In the genomic region with DNA sequence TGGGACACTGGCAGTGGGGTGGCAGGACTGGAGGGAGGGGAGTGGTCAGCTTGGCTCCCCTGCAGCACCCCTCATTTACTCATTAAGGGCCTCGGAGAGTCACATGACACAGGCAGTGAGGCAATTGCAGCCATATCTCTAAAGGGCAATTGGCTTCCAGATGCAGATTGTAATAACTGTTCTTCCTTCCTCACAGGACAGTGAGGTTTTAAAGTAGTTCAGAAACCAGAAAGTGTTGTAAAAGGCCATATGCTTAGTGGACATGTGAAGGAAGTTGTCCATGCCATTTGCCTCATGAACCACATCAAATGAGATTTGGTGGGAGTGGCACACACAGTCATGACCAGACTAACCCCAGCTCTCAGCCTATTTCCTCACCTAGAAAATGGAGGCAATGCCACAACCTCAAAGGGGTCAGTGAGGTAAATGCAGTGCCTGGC, we compare ENCODE assay signal across 8 cellular contexts. TPM values are rescaled to one million over a fixed set of nuclear protein-coding genes. Genes with fewer than 3 reads are reported as not detected.
DNase-seq lines count a peak whose midpoint lies in the region; ATAC-seq lines count a peak whose summit lies in the region.

No MANE protein-coding gene starts in this region.

- ATAC-seq in left cardiac atrium = peak; percentile 45 to 58

- peak; percentile 43 for DNase-seq in DMS153 (lab: John Stamatoyannopoulos, UW)
- DNase-seq in DMS153 treated with DMSO at 0.1 percent for 48 hours (lab: John Stamatoyannopoulos, UW; ENCODE audit: unreplicated experiment) = no peak
- DNase-seq in SW480 (ENCODE audit: low spot score) = peak; percentile 95
- no peak for DNase-seq in left cardiac atrium
- peak; percentile 66 for DNase-seq in retina
- DNase-seq in epidermal melanocyte (ENCODE audit: insufficient read length, low spot score) = no peak
- no peak for DNase-seq in cortex of kidney (lab: John Stamatoyannopoulos, UW)
- no peak for DNase-seq in activated naive CD4-positive, alpha-beta T cell treated with anti-CD3 and anti-CD28 coated beads, Interleukin-2, amount 50 U/mL, for 16 hours

- intact Hi-C loops in left cardiac atrium (cut with DNase I) = no loop called here

RNA-seq across cellular contexts. Expression of a gene that starts 11.1 kb away (rescaled TPM):
- total RNA-seq in left cardiac atrium = 10 to 100 TPM; 19.7 to 25.5 TPM

RNA-seq across cellular contexts. Expression of a gene that starts 11.9 kb away (rescaled TPM):
- 10 to 100 TPM; 17.9 to 18.6 TPM for total RNA-seq in left cardiac atrium

RNA-seq across cellular contexts. Expression of a gene that starts 35.7 kb away (rescaled TPM):
- total RNA-seq in left cardiac atrium = 10 to 100 TPM; 16.1 to 18.7 TPM

RNA-seq across cellular contexts. Expression of a gene that starts 42.5 kb away (rescaled TPM):
- total RNA-seq in left cardiac atrium = 10 to 100 TPM; 53.6 to 66.4 TPM

RNA-seq across cellular contexts. Expression of a gene that starts 46.0 kb away (rescaled TPM):
- under 1 TPM; 0.15 to 0.21 TPM for total RNA-seq in left cardiac atrium

Comparison
In these comparisons a context has a peak if more than half of its experiments do, and no peak if none do; other contexts are left out.
1. DNase-seq: peak in DMS153 (single experiment), SW480 (single experiment) and retina (single experiment); none in DMS153 treated with DMSO at 0.1 percent for 48 hours (single experiment), left cardiac atrium (single experiment), epidermal melanocyte (single experiment), cortex of kidney (single experiment) and activated naive CD4-positive, alpha-beta T cell treated with anti-CD3 and anti-CD28 coated beads, Interleukin-2, amount 50 U/mL, for 16 hours (single experiment).